19 cellular contexts compared by ENCODE assay signal in the genomic region with DNA sequence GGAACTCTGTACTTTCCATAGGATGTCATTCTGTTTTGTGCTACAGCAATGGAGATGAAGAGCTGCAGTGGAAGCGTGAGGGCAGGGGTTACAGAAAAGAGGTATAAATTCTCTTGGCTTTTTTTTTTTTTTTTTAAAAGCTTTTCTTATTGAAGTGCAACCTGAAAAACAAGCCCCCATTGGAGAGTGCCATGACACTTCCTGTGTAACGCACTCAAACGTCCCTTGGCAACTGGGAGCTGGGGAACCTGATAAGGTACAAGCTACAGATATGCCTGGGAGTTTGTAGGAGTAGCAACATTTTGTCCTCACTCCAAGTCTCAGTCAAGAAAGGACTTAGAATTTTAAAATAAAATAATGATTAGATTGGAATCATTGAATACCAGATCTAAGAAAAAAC.
"Had no signal": no experiment of that assay in that cellular context is flagged by ENCODE, and none has a peak within 500 bp of the region (broad histone marks: within the 10 kb centered on the region; RNA-seq: fewer than 3 reads in every experiment).

No MANE protein-coding gene starts in this region.

- H2AFZ ChIP-seq: parathyroid adenoma had no signal

- H3K9me3 ChIP-seq: body of pancreas, gastrocnemius medialis, heart left ventricle, tibial artery, uterus had no signal

- H3K36me3 Mint-ChIP-seq: activated naive CD8-positive, alpha-beta T cell treated with anti-CD3 and anti-CD28 coated beads for 36 hours; naive B cell had no signal

- ATAC-seq: body of pancreas, gastrocnemius medialis, heart left ventricle, left colon had no signal

- H3K4me3 Mint-ChIP-seq: activated B cell treated with CpG ODN at 0.5 μM for 24 hours; activated CD4-positive, alpha-beta T cell treated with anti-CD3 and anti-CD28 coated beads, Interleukin-2, amount 10 ng/mL, durations not matched to agents 24 days and 14 days; activated naive CD8-positive, alpha-beta T cell treated with anti-CD3 and anti-CD28 coated beads for 36 hours; naive B cell had no signal

- H3K27ac Mint-ChIP-seq: activated B cell treated with CpG ODN at 0.5 μM for 24 hours; activated CD4-positive, alpha-beta T cell treated with anti-CD3 and anti-CD28 coated beads, Interleukin-2, amount 10 ng/mL, durations not matched to agents 24 days and 14 days; activated naive CD8-positive, alpha-beta T cell treated with anti-CD3 and anti-CD28 coated beads for 36 hours; naive B cell had no signal

- H3K4me3 ChIP-seq: body of pancreas, gastrocnemius medialis, heart left ventricle, tibial artery, uterus had no signal

- H3K27ac ChIP-seq: body of pancreas, gastrocnemius medialis, heart left ventricle, parathyroid adenoma, tibial artery, uterus had no signal

- H3K9ac ChIP-seq: parathyroid adenoma had no signal

- H3K27me3 ChIP-seq: body of pancreas, gastrocnemius medialis, heart left ventricle, tibial artery, uterus had no signal

- H3K9me3 Mint-ChIP-seq: activated CD4-positive, alpha-beta T cell treated with anti-CD3 and anti-CD28 coated beads, Interleukin-2, amount 10 ng/mL, durations not matched to agents 24 days and 14 days had no signal

- H3K36me3 ChIP-seq: gastrocnemius medialis, heart left ventricle, tibial artery, uterus had no signal

- FAIRE-seq: colon had no signal

- H3K4me1 Mint-ChIP-seq: activated B cell treated with CpG ODN at 0.5 μM for 24 hours; activated naive CD8-positive, alpha-beta T cell treated with anti-CD3 and anti-CD28 coated beads for 36 hours; naive B cell had no signal

- H3K79me2 ChIP-seq: parathyroid adenoma had no signal

- H3K4me1 ChIP-seq: body of pancreas had no signal

- DNase-seq: activated B cell treated with CpG ODN at 0.5 μM for 24 hours; activated CD4-positive, alpha-beta T cell treated with anti-CD3 and anti-CD28 coated beads, Interleukin-2, amount 10 ng/mL, durations not matched to agents 24 days and 14 days; activated CD8-positive, alpha-beta memory T cell treated with anti-CD3 and anti-CD28 coated beads, Interleukin-2, amount 50 U/mL, for 48 hours; activated gamma-delta T cell treated with Interleukin-2 at 50 U/mL for 16 hours; activated naive CD8-positive, alpha-beta T cell treated with anti-CD3 and anti-CD28 coated beads for 36 hours; amygdala; body of pancreas; caudate nucleus; erythroblast; gastrocnemius medialis; heart left ventricle; left colon; naive B cell; stimulated activated CD4-positive, alpha-beta T cell treated with anti-CD3 and anti-CD28 coated beads, Interleukin-4, amount 100 ng/mL, for 1 hour; stimulated activated naive CD4-positive, alpha-beta T cell; tibial artery; uterus had no signal
